24 cellular contexts compared by ENCODE assay signal in the genomic region with DNA sequence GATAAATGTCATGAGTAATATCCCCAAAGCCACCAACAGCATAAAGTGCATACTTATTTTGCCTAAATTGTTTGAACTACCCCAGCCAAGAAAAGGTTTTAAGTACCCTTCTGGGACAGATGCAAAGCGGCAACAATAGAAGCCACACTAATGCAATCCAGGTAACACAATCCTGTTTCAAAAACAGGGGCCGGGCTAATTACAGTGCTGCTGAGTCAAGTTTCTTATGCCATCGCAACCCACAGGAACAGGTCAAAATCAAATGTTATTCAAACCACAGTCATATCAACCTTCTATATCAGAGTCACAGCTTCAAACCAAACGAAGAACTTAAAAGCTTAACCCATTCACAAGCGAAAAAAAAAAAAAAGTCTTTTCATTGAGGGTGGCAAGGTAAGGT. TPM values are rescaled to one million over a fixed set of nuclear protein-coding genes. Genes with fewer than 3 reads are reported as not detected.
DNase-seq lines count a peak whose midpoint lies in the region; ATAC-seq and TF ChIP-seq lines count a peak whose summit lies in the region.
"Had no signal": no experiment of that assay in that cellular context is flagged by ENCODE, and none has a peak within 500 bp of the region (broad histone marks: within the 10 kb centered on the region; RNA-seq: fewer than 3 reads in every experiment).

No MANE protein-coding gene starts in this region.

- DNase-seq in NCI-H345 (lab: John Stamatoyannopoulos, UW) (peak; percentile 28), NCI-H345 treated with DMSO at 0.1 percent for 48 hours (lab: John Stamatoyannopoulos, UW; ENCODE audit: unreplicated experiment) (no peak), Karpas-422 (peak; percentile 77), NCI-H2171 treated with DMSO at 0.1 percent for 48 hours (lab: John Stamatoyannopoulos, UW) (peak; percentile 91), osteoblast (ENCODE audit: insufficient read length, low spot score, missing footprints) (peak; percentile 73), A172 (ENCODE audit: low spot score) (no peak)
- no peak for DNase-seq in CD8-positive, alpha-beta T cell
- DNase-seq: 8988T; activated CD4-positive, CD25-positive, alpha-beta regulatory T cell; activated naive CD4-positive, alpha-beta T cell treated with Interleukin-2 at 50 U/mL for 16 hours; brain microvascular endothelial cell; lower lobe of right lung; naive B cell; NCI-H1048; SHP77; stimulated activated CD4-positive, alpha-beta T cell treated with anti-CD3 and anti-CD28 coated beads, Interleukin-4, amount 100 ng/mL, for 4 hours had no signal

- TF ChIP-seq CTCF in osteoblast (IDR thresholded peaks at IDR 0.05; ENCODE audit: extremely low read depth, low read depth, low read length) = no peak
- TF ChIP-seq CTCF in CD8-positive, alpha-beta T cell (IDR thresholded peaks at IDR 0.05) = no peak

- H3K9me3 ChIP-seq in Karpas-422 (ENCODE audit: low read length) (no peaks in the 10 kb centered on the region), osteoblast (ENCODE audit: low read depth, low read length) (no peaks in the 10 kb centered on the region)
- no peaks in the 10 kb centered on the region for H3K9me3 ChIP-seq in CD8-positive, alpha-beta T cell (ENCODE audit: low read length)
- H3K9me3 ChIP-seq: lower lobe of right lung had no signal

- H3K36me3 ChIP-seq in Karpas-422 (ENCODE audit: insufficient read depth, low read length) (peaks cover 81% of the 10 kb centered on the region), osteoblast (ENCODE audit: insufficient read depth, low read length) (peaks cover 29% of the 10 kb centered on the region)
- no peaks in the 10 kb centered on the region for H3K36me3 ChIP-seq in CD8-positive, alpha-beta T cell (ENCODE audit: insufficient read depth, low read length)
- H3K36me3 ChIP-seq: lower lobe of right lung had no signal

- H3K4me3 Mint-ChIP-seq in CD8-positive, alpha-beta T cell = no peak overlapping the region
- H3K4me3 Mint-ChIP-seq: CD14-positive monocyte; dendritic cell treated with granulocyte-macrophage colony-stimulating factor and Interleukin-4, amounts not matched to agents 40 ng/mL and 50 ng/mL, for 4 days; naive B cell; T-helper 1 cell treated with Interleukin-12 subunit alpha and Interleukin-12 subunit beta and Interleukin-4 antibody, amounts not matched to agents 30 μg/mL and 1 μg/mL, for 36 hours; type B pancreatic cell had no signal

- peaks cover 5% of the 10 kb centered on the region for H3K4me1 Mint-ChIP-seq in CD8-positive, alpha-beta T cell (ENCODE audit: low read depth)
- H3K4me1 Mint-ChIP-seq: CD14-positive monocyte had no signal

- ATAC-seq in CD8-positive, alpha-beta T cell = no peak
- no peak for ATAC-seq in GM18868 (IDR thresholded peaks at IDR 0.05; ENCODE audit: unreplicated experiment)
- ATAC-seq: K562, lower lobe of right lung had no signal

- H3K9me3 Mint-ChIP-seq in CD8-positive, alpha-beta T cell = no peaks in the 10 kb centered on the region
- H3K9me3 Mint-ChIP-seq: CD14-positive monocyte; dendritic cell treated with granulocyte-macrophage colony-stimulating factor and Interleukin-4, amounts not matched to agents 40 ng/mL and 50 ng/mL, for 4 days; naive B cell; T-helper 1 cell treated with Interleukin-12 subunit alpha and Interleukin-12 subunit beta and Interleukin-4 antibody, amounts not matched to agents 30 μg/mL and 1 μg/mL, for 36 hours; type B pancreatic cell had no signal

- peaks cover 10% of the 10 kb centered on the region for H3K27me3 Mint-ChIP-seq in CD8-positive, alpha-beta T cell (ENCODE audit: low read depth)
- H3K27me3 Mint-ChIP-seq: naive B cell had no signal

- POLR2A ChIA-PET in CD8-positive, alpha-beta T cell (lab: Charles Lee) = no interaction called here

- peak overlapping the region; percentile 61 for H3K4me2 ChIP-seq in Karpas-422 (ENCODE audit: low read depth, low read length, poor library complexity, severe bottlenecking)
- H3K4me2 ChIP-seq in osteoblast (ENCODE audit: insufficient read depth, low read length) = no peak overlapping the region

- H3K4me1 ChIP-seq in Karpas-422 (ENCODE audit: low read length) (peaks cover 100% of the 10 kb centered on the region), osteoblast (ENCODE audit: insufficient read depth, low read length) (peaks cover 29% of the 10 kb centered on the region)
- no peaks in the 10 kb centered on the region for H3K4me1 ChIP-seq in CD8-positive, alpha-beta T cell (ENCODE audit: insufficient read depth, low read length)
- H3K4me1 ChIP-seq: lower lobe of right lung, parathyroid adenoma had no signal

- intact Hi-C loops in CD8-positive, alpha-beta T cell (cut with DNase I, micrococcal nuclease) = loop anchor here in 1 of 2 experiments (1.0 kb wide), 1 partner anchor 39 kb away; no protein-coding TSS in a partner anchor

- H3K27ac Mint-ChIP-seq in CD8-positive, alpha-beta T cell = no peak overlapping the region
- H3K27ac Mint-ChIP-seq: CD14-positive monocyte; dendritic cell treated with granulocyte-macrophage colony-stimulating factor and Interleukin-4, amounts not matched to agents 40 ng/mL and 50 ng/mL, for 4 days; naive B cell; T-helper 1 cell treated with Interleukin-12 subunit alpha and Interleukin-12 subunit beta and Interleukin-4 antibody, amounts not matched to agents 30 μg/mL and 1 μg/mL, for 36 hours; type B pancreatic cell had no signal

- no peaks in the 10 kb centered on the region for H3K9me2 ChIP-seq in Karpas-422 (replicated peaks; ENCODE audit: insufficient read depth, low read length)

- CTCF ChIA-PET in CD8-positive, alpha-beta T cell (lab: Charles Lee) = interaction anchor here (0.6 to 1.2 kb wide), 3 partner anchors 41 to 916 kb away, joined by 3 read pairs; no protein-coding TSS in a partner anchor

- peaks cover 100% of the 10 kb centered on the region for H3K79me2 ChIP-seq in Karpas-422 (ENCODE audit: low read length)
- H3K79me2 ChIP-seq in osteoblast (ENCODE audit: insufficient read depth, low read length) = peaks cover 42% of the 10 kb centered on the region
- H3K79me2 ChIP-seq: parathyroid adenoma had no signal

- no peaks in the 10 kb centered on the region for H3K36me3 Mint-ChIP-seq in CD8-positive, alpha-beta T cell
- H3K36me3 Mint-ChIP-seq: CD14-positive monocyte had no signal

- no peak overlapping the region for H2AFZ ChIP-seq in Karpas-422 (ENCODE audit: low read length)
- H2AFZ ChIP-seq in osteoblast (ENCODE audit: low read length) = no peak overlapping the region
- H2AFZ ChIP-seq: parathyroid adenoma had no signal

- H3K27me3 ChIP-seq in Karpas-422 (ENCODE audit: low read length) (no peaks in the 10 kb centered on the region), osteoblast (ENCODE audit: insufficient read depth, low read length) (no peaks in the 10 kb centered on the region)
- H3K27me3 ChIP-seq in CD8-positive, alpha-beta T cell (ENCODE audit: insufficient read depth, low read length) = no peaks in the 10 kb centered on the region
- H3K27me3 ChIP-seq: brain microvascular endothelial cell had no signal

- peak overlapping the region; percentile 22 for H3K9ac ChIP-seq in Karpas-422 (ENCODE audit: low read length)
- H3K9ac ChIP-seq: parathyroid adenoma had no signal

- H3K27ac ChIP-seq in Karpas-422 (ENCODE audit: low read length) (peak overlapping the region; percentile 83), osteoblast (ENCODE audit: low read depth, low read length) (no peak overlapping the region)
- no peak overlapping the region for H3K27ac ChIP-seq in CD8-positive, alpha-beta T cell (ENCODE audit: low read depth, low read length)
- H3K27ac ChIP-seq: brain microvascular endothelial cell, lower lobe of right lung, parathyroid adenoma had no signal

- H3K4me3 ChIP-seq in Karpas-422 (ENCODE audit: low read length) (peak overlapping the region; percentile 22; the same call in 1 of the 2 replicates), osteoblast (ENCODE audit: insufficient read depth, low read length) (no peak overlapping the region)
- no peak overlapping the region for H3K4me3 ChIP-seq in CD8-positive, alpha-beta T cell (ENCODE audit: low read depth, low read length)
- H3K4me3 ChIP-seq: K562, lower lobe of right lung, skin epidermis had no signal

- H4K20me1 ChIP-seq in Karpas-422 (ENCODE audit: insufficient read depth, low read depth, low read length) (peaks cover 6% of the 10 kb centered on the region; the same call in 1 of the 2 replicates), osteoblast (ENCODE audit: insufficient read depth, low read length) (peaks cover 5% of the 10 kb centered on the region)

RNA-seq across cellular contexts. Expression of a gene that starts 28.3 kb away (rescaled TPM):
- total RNA-seq in Karpas-422 (2014; rRNA removed; shearing (Covaris generic); ENCODE audit: low replicate concordance) = 93.1 and 101 TPM in 2 replicates
- total RNA-seq in osteoblast = 66.2 and 72.2 TPM in 2 replicates
- 1 to 10 TPM in 1 of 2 experiments, under 1 TPM in 1; 0.67 to 1.3 TPM for total RNA-seq in CD8-positive, alpha-beta T cell
- 1.6 and 2.1 TPM in 2 replicates for total RNA-seq in A172 (2014; rRNA removed; shearing (Covaris generic))

Comparison
In these comparisons a context has a peak if more than half of its experiments do, and no peak if none do; other contexts are left out.
1. DNase-seq: peak in NCI-H345 (single experiment), Karpas-422 (single experiment), NCI-H2171 treated with DMSO at 0.1 percent for 48 hours (single experiment) and osteoblast (single experiment); none in NCI-H345 treated with DMSO at 0.1 percent for 48 hours (single experiment), CD8-positive, alpha-beta T cell (0 of 7) and A172 (single experiment).
2. RNA of a gene that starts 28.3 kb away (total RNA-seq): 93.1 to 101 TPM in Karpas-422 and 66.2 to 72.2 TPM in osteoblast; 1.6 to 2.1 TPM in A172 and 0.67 to 1.3 TPM in CD8-positive, alpha-beta T cell; every median in the first group is over 10 times any median in the second.